Comparison of ENCODE assay signal across 8 cellular contexts in the genomic region with DNA sequence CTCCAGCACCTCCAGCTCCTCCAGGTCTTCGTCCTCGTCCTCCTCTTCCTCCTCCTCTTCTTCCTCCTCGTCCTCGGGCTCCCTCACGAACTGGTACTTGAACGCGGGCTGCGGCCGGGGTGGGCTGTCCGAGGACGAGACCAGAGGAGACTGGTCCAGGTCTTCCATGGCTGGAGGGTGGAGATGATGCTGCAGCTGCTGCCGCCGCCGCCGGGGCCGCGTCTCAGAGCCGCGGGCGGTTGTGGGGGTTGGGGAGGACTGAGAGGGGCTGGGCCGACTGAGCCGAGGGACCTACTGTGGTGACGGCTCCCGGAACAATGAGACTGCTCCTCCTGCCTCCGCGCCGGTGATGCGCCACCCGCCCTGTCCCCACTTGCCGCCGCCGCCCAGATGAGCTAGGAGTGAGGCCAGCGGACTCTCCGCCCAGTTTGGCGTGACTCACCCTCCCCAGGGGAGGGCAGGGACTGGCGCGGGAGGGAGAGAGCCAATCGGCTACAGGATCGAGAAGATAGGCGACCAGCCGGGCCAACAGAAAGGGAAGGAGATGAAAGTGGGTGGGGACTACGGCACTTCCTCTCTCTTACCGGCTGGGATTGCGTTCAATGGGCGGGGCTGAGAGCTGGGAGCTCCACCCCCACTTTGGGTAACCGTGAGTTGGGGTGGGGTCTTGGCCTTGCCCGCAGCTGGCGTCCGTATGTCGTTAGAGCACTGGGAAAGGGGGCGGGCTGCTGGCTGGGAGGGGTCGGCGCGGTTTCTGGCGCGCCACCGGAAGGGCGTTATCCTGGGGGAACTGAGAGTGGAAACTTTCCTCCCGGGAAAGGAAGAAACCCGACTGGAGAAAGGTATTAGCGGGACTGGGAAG. TPM values are rescaled to one million over a fixed set of nuclear protein-coding genes. Genes with fewer than 3 reads are reported as not detected.
A peak's percentile ranks its signal among the peaks of the same experiment; 100 is the strongest.
DNase-seq lines count a peak whose midpoint lies in the region; ATAC-seq and TF ChIP-seq lines count a peak whose summit lies in the region.

A gene with protein sequence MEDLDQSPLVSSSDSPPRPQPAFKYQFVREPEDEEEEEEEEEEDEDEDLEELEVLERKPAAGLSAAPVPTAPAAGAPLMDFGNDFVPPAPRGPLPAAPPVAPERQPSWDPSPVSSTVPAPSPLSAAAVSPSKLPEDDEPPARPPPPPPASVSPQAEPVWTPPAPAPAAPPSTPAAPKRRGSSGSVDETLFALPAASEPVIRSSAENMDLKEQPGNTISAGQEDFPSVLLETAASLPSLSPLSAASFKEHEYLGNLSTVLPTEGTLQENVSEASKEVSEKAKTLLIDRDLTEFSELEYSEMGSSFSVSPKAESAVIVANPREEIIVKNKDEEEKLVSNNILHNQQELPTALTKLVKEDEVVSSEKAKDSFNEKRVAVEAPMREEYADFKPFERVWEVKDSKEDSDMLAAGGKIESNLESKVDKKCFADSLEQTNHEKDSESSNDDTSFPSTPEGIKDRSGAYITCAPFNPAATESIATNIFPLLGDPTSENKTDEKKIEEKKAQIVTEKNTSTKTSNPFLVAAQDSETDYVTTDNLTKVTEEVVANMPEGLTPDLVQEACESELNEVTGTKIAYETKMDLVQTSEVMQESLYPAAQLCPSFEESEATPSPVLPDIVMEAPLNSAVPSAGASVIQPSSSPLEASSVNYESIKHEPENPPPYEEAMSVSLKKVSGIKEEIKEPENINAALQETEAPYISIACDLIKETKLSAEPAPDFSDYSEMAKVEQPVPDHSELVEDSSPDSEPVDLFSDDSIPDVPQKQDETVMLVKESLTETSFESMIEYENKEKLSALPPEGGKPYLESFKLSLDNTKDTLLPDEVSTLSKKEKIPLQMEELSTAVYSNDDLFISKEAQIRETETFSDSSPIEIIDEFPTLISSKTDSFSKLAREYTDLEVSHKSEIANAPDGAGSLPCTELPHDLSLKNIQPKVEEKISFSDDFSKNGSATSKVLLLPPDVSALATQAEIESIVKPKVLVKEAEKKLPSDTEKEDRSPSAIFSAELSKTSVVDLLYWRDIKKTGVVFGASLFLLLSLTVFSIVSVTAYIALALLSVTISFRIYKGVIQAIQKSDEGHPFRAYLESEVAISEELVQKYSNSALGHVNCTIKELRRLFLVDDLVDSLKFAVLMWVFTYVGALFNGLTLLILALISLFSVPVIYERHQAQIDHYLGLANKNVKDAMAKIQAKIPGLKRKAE (minus strand): TSS at position 319 of the 862 bp plus-strand sequence. CDS start 151 bp downstream, at position 168.

- peak within 1 kb of the TSS; percentile 99 for H3K4me3 Mint-ChIP-seq in T-helper 1 cell treated with Interleukin-12 subunit alpha and Interleukin-12 subunit beta and Interleukin-4 antibody, amounts not matched to agents 30 μg/mL and 1 μg/mL, for 36 hours

- intact Hi-C loops in left cardiac atrium (cut with DNase I) (no loop called here), posterior vena cava (cut with DNase I) (loop anchor here in 1 of 2 donors (10.0 kb wide), 1 partner anchor 54 kb away; no protein-coding TSS in a partner anchor), upper lobe of right lung (cut with DNase I) (no loop called here)

- in situ Hi-C loops in GM13977 (cut with MboI; ENCODE audit: low pct_unique_long_range_greater_than_20kb, low sequenced_read_pairs, unreplicated experiment), result no loop called here

- no peaks in the 10 kb centered on the region for H3K9me3 Mint-ChIP-seq in T-helper 1 cell treated with Interleukin-12 subunit alpha and Interleukin-12 subunit beta and Interleukin-4 antibody, amounts not matched to agents 30 μg/mL and 1 μg/mL, for 36 hours

- peaks cover 49% of the 10 kb centered on the region for H3K4me1 Mint-ChIP-seq in T-helper 1 cell treated with Interleukin-12 subunit alpha and Interleukin-12 subunit beta and Interleukin-4 antibody, amounts not matched to agents 30 μg/mL and 1 μg/mL, for 36 hours (ENCODE audit: low read depth)

- no peaks in the 10 kb centered on the region for H3K9me3 ChIP-seq in upper lobe of right lung

- H3K36me3 Mint-ChIP-seq in T-helper 1 cell treated with Interleukin-12 subunit alpha and Interleukin-12 subunit beta and Interleukin-4 antibody, amounts not matched to agents 30 μg/mL and 1 μg/mL, for 36 hours (ENCODE audit: low read depth), result peaks cover 5% of the 10 kb centered on the region

- peak within 1 kb of the TSS; percentile 91 for H3K4me3 ChIP-seq in upper lobe of right lung

- H3K27me3 ChIP-seq in upper lobe of right lung, result no peaks in the 10 kb centered on the region

- no peaks in the 10 kb centered on the region for H3K36me3 ChIP-seq in upper lobe of right lung

- no peaks in the 10 kb centered on the region for H3K27me3 Mint-ChIP-seq in T-helper 1 cell treated with Interleukin-12 subunit alpha and Interleukin-12 subunit beta and Interleukin-4 antibody, amounts not matched to agents 30 μg/mL and 1 μg/mL, for 36 hours (ENCODE audit: low read depth)

- TF ChIP-seq CTCF in GM13977 (IDR thresholded peaks at IDR 0.05; ENCODE audit: extremely low read depth, insufficient read depth, missing control alignments), result peak; percentile 1
- no peak for TF ChIP-seq CTCF in upper lobe of right lung (IDR thresholded peaks at IDR 0.05)

- peak within 1 kb of the TSS; percentile 95 for H3K27ac ChIP-seq in upper lobe of right lung

- ATAC-seq in HG02884 (IDR thresholded peaks at IDR 0.05; ENCODE audit: unreplicated experiment) (peak; percentile 76), left cardiac atrium (peak; percentile 92 to 93), upper lobe of right lung (peak; percentile 95)

- DNase-seq in GM13977 (ENCODE audit: low spot score) (peak; percentile 96), NCI-H1694 (lab: John Stamatoyannopoulos, UW) (peak; percentile 99), amniotic stem cell (lab: John Stamatoyannopoulos, UW) (peak; percentile 95), left cardiac atrium (peak; percentile 98), posterior vena cava (ENCODE audit: low spot score) (peak; percentile 99), upper lobe of right lung (peak; percentile 99)

- peak within 1 kb of the TSS; percentile 98 for H3K27ac Mint-ChIP-seq in T-helper 1 cell treated with Interleukin-12 subunit alpha and Interleukin-12 subunit beta and Interleukin-4 antibody, amounts not matched to agents 30 μg/mL and 1 μg/mL, for 36 hours

- peaks cover 35% of the 10 kb centered on the region for H3K4me1 ChIP-seq in upper lobe of right lung

RNA-seq across cellular contexts. Expression of the gene that starts here (rescaled TPM):
- total RNA-seq in left cardiac atrium, result 100 to 1,000 TPM; 249 to 251 TPM
- 100 to 1,000 TPM; 324 to 410 TPM for total RNA-seq in posterior vena cava
- 275 TPM for total RNA-seq in upper lobe of right lung

Comparison
In these comparisons a context has a peak if more than half of its experiments do, and no peak if none do; other contexts are left out.
1. Peak in every context shown above with its lines: DNase-seq, ATAC-seq, H3K4me3 ChIP-seq and H3K27ac ChIP-seq.